ENCODE assay signal across 9 cellular contexts in genomic region chr6:156876302-156876701, GRCh38.
DNase-seq lines count a peak whose midpoint lies in the region; ATAC-seq and TF ChIP-seq lines count a peak whose summit lies in the region.
"Had no signal": no experiment of that assay in that cellular context is flagged by ENCODE, and none has a peak within 500 bp of the region (broad histone marks: within the 10 kb centered on the region; RNA-seq: fewer than 3 reads in every experiment).

No MANE protein-coding gene starts in this region.

- TF ChIP-seq CTCF in GM13977 (IDR thresholded peaks at IDR 0.05; ENCODE audit: extremely low read depth, insufficient read depth, missing control alignments) (peak; percentile 38), foreskin fibroblast (IDR thresholded peaks at IDR 0.05; ENCODE audit: low read depth, low read length) (peak; percentile 25)

- no peak overlapping the region for H4K12ac ChIP-seq in trophoblast cell (ENCODE audit: low read depth, low read length)

- no peak overlapping the region for H2AK5ac ChIP-seq in trophoblast cell (ENCODE audit: low read length)

- H3K4me3 ChIP-seq in foreskin fibroblast (ENCODE audit: low read depth in 1 of 2, low read length in 2 of 2) (no peak overlapping the region), trophoblast cell (ENCODE audit: low read depth, low read length) (no peak overlapping the region)

- H3K79me2 ChIP-seq in trophoblast cell (ENCODE audit: control insufficient read depth, insufficient read depth, low read length, poor library complexity) = peaks cover 10% of the 10 kb centered on the region

- no peak overlapping the region for H2BK120ac ChIP-seq in trophoblast cell (ENCODE audit: insufficient read depth, low read length, poor library complexity)

- WGBS in trophoblast cell (ENCODE audit: extremely low coverage, insufficient coverage, insufficient read length) = no CpG with 5 or more reads among the region's 11 CpGs

- peak overlapping the region; percentile 64 for H3K4ac ChIP-seq in trophoblast cell (ENCODE audit: low read depth, low read length)

- H3K14ac ChIP-seq in trophoblast cell (ENCODE audit: low read length) = no peak overlapping the region

- H2AFZ ChIP-seq in trophoblast cell (ENCODE audit: insufficient read depth, low read length, poor library complexity) = no peak overlapping the region

- H3K4me2 ChIP-seq in trophoblast cell (ENCODE audit: low read length) = no peak overlapping the region

- no peaks in the 10 kb centered on the region for H3K79me1 ChIP-seq in trophoblast cell (ENCODE audit: low read length)

- no peak overlapping the region for H2BK5ac ChIP-seq in trophoblast cell (ENCODE audit: low read depth, low read length, poor library complexity)

- H3K9me3 ChIP-seq in trophoblast cell (ENCODE audit: insufficient read depth, low read depth, low read length) = no peaks in the 10 kb centered on the region

- H3K27me3 ChIP-seq in trophoblast cell (ENCODE audit: insufficient read depth, low read length) = no peaks in the 10 kb centered on the region

- no peak overlapping the region for H4K8ac ChIP-seq in trophoblast cell (ENCODE audit: low read depth, low read length)

- no peak overlapping the region for H4K91ac ChIP-seq in trophoblast cell (ENCODE audit: low read depth, low read length)

- no peak overlapping the region for H2BK12ac ChIP-seq in trophoblast cell (ENCODE audit: low read length)

- H3K27ac ChIP-seq in trophoblast cell (ENCODE audit: low read depth, low read length) = no peak overlapping the region

- H3K36me3 ChIP-seq in trophoblast cell (ENCODE audit: control insufficient read depth in 1 of 2, insufficient read depth in 2 of 2, low read length in 2 of 2) = peaks cover 0 to 9% of the 10 kb centered on the region in 2 experiments

- no peak overlapping the region for H3K23ac ChIP-seq in trophoblast cell (ENCODE audit: low read length)

- H3K9ac ChIP-seq in trophoblast cell (ENCODE audit: low read length) = peak overlapping the region; percentile 23

- in situ Hi-C loops in GM13977 (cut with MboI; ENCODE audit: low pct_unique_long_range_greater_than_20kb, low sequenced_read_pairs, unreplicated experiment) (no loop called here), SK-MEL-5 (cut with HindIII; ENCODE audit: low pct_unique_long_range_greater_than_20kb, low sequenced_read_pairs) (no loop called here)

- no peak overlapping the region for H3K18ac ChIP-seq in trophoblast cell (ENCODE audit: low read length)

- ATAC-seq in GM18861 (IDR thresholded peaks at IDR 0.05; ENCODE audit: unreplicated experiment) (no peak), HG02870 (IDR thresholded peaks at IDR 0.05; ENCODE audit: unreplicated experiment) (no peak), HG02970 (IDR thresholded peaks at IDR 0.05; ENCODE audit: low FRiP score, unreplicated experiment) (no peak)

- DNase-seq in GM13977 (ENCODE audit: low spot score) = no peak
- peak; percentile 53 for DNase-seq in SK-MEL-5 (ENCODE audit: low read depth, low spot score)
- DNase-seq in foreskin fibroblast = no peak
- DNase-seq in trophoblast cell = peak; percentile 2 to 20
- DNase-seq in T-helper 1 cell = no peak
- DNase-seq: NCI-H510A treated with DMSO at 0.1 percent for 48 hours had no signal

- peaks cover 0 to 4% of the 10 kb centered on the region in 2 experiments for H3K4me1 ChIP-seq in trophoblast cell (ENCODE audit: control insufficient read depth in 1 of 2, insufficient read depth in 2 of 2, low read length in 2 of 2)

Comparison
In these comparisons a context has a peak if more than half of its experiments do, and no peak if none do; other contexts are left out.
1. DNase-seq: peak in SK-MEL-5 (single experiment) and trophoblast cell (2 of 2); none in GM13977 (single experiment), foreskin fibroblast (0 of 2) and T-helper 1 cell (0 of 5).